20 cellular contexts compared by ENCODE assay signal in the genomic region with DNA sequence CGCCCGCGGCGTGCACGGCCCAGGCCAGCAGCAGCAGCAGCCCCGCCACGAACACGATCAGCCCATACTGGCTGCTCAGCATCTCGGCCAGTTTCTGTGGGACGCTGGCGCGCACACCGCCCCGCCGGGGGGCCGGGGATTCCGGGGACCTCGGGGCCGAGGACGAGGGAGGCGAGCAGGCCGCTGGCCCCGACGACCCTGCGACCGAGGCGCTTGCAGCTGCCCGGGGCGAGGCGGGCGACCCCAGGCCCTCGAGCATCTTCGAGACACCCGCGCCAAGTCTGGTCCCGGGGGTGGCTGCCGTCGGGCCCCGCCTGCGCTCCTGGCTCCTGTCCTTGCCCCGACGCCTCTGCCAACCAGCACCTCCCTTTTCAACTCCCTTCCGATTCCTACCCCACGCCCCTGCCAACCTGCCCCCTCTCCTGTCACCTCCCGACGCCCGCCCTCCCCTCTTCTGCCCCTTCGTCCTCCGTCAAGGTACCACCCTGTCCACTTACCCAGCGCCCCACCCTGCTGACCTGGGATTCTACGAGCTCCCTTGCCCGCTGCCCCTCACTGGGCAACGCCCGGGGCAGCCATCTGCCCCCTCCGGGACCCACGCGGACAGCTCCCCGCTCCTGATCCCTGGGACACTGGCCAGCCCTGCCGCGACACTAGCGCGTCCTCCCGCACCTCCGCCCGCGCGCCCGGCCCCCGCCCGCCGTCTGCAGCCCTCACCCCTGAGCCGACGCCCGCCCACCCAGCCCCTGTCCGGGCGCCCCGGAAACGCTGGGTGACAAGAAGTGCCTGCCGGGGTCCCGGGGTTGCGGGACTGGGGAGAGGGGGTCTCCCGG. TPM values are rescaled to one million over a fixed set of nuclear protein-coding genes. Genes with fewer than 3 reads are reported as not detected.
DNase-seq lines count a peak whose midpoint lies in the region; ATAC-seq and TF ChIP-seq lines count a peak whose summit lies in the region.
"Had no signal": no experiment of that assay in that cellular context is flagged by ENCODE, and none has a peak within 500 bp of the region (broad histone marks: within the 10 kb centered on the region; RNA-seq: fewer than 3 reads in every experiment).

A gene with protein sequence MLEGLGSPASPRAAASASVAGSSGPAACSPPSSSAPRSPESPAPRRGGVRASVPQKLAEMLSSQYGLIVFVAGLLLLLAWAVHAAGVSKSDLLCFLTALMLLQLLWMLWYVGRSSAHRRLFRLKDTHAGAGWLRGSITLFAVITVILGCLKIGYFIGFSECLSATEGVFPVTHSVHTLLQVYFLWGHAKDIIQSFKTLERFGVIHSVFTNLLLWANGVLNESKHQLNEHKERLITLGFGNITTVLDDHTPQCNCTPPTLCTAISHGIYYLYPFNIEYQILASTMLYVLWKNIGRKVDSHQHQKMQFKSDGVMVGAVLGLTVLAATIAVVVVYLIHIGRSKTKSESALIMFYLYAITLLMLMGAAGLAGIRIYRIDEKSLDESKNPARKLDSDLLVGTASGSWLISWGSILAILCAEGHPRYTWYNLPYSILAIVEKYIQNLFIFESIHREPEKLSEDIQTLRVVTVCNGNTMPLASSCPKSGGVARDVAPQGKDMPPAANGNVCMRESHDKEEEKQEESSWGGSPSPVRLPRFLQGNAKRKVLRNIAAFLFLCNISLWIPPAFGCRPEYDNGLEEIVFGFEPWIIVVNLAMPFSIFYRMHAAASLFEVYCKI (minus strand): TSS at position 324 of the 833 bp plus-strand sequence. CDS start 65 bp downstream, at position 259.

- H3K4me2 ChIP-seq in GM23338 (peak within 1 kb of the TSS; percentile 78), osteoblast (ENCODE audit: insufficient read depth, low read length) (no peak within 1 kb of the TSS)
- H3K4me2 ChIP-seq: PC-9 had no signal

- no CpG with 5 or more reads among the region's 82 CpGs for WGBS in iPS DF 6.9 (ENCODE audit: insufficient coverage, insufficient read length)
- 9 to 17% (median 11%) methylated on average over 49 to 82 of the region's 82 CpGs for WGBS in psoas muscle, 3 donors

- peaks cover 2% of the 10 kb centered on the region; the same call in 1 of the 3 replicates for H3K36me3 Mint-ChIP-seq in GM23338 (ENCODE audit: low read depth)

- no peak within 1 kb of the TSS for H3K27ac Mint-ChIP-seq in GM23338
- H3K27ac Mint-ChIP-seq: activated T-helper 1 cell treated with anti-CD3 and anti-CD28 coated beads, Interleukin-12 subunit alpha, Interleukin-12 subunit beta, Interleukin-2, Interleukin-4 antibody, amounts not matched to agents 30 ng/mL and 10 ng/mL and 1 ng/mL, durations not matched to agents 14 hours and 24 hours and 36 hours had no signal

- no peaks in the 10 kb centered on the region for H3F3A ChIP-seq in GM23338 (replicated peaks; ENCODE audit: low read depth)

- no peak for DNase-seq in GM23338 (ENCODE audit: low spot score)
- no peak for DNase-seq in WERI-Rb-1
- no peak for DNase-seq in iPS DF 6.9 (ENCODE audit: low read depth, low spot score)
- peak; percentile 54 for DNase-seq in osteoblast (ENCODE audit: insufficient read length, low spot score, missing footprints)
- no peak for DNase-seq in psoas muscle
- DNase-seq: activated CD8-positive, alpha-beta memory T cell treated with anti-CD3 and anti-CD28 coated beads for 24 hours; AML-193; amniotic stem cell; effector memory CD4-positive, alpha-beta T cell; heart left ventricle; left cardiac atrium; midbrain; ovary; PC-9; sigmoid colon had no signal

- H3K9me3 ChIP-seq in WERI-Rb-1 (ENCODE audit: severe bottlenecking) (no peaks in the 10 kb centered on the region), iPS DF 6.9 (ENCODE audit: control insufficient read depth, insufficient read depth, low read length) (no peaks in the 10 kb centered on the region), osteoblast (ENCODE audit: low read depth, low read length) (no peaks in the 10 kb centered on the region), psoas muscle (no peaks in the 10 kb centered on the region)
- H3K9me3 ChIP-seq: heart left ventricle, sigmoid colon, suprapubic skin had no signal

- H3K4me1 ChIP-seq in GM23338 (ENCODE audit: insufficient read depth) (0 out of 2 replicates have a peak, but pooled peaks cover 7% of the 10 kb centered on the region), iPS DF 6.9 (ENCODE audit: control insufficient read depth, insufficient read depth, low read length) (peaks cover 2% of the 10 kb centered on the region), osteoblast (ENCODE audit: insufficient read depth, low read length) (no peaks in the 10 kb centered on the region), psoas muscle (no peaks in the 10 kb centered on the region)
- H3K4me1 ChIP-seq: sigmoid colon had no signal

- peaks cover 82% of the 10 kb centered on the region for H3K27me3 ChIP-seq in GM23338 (ENCODE audit: insufficient read depth)
- H3K27me3 ChIP-seq in WERI-Rb-1 (ENCODE audit: insufficient read depth, low read depth, severe bottlenecking), result peaks cover 25% of the 10 kb centered on the region
- peaks cover 44% of the 10 kb centered on the region for H3K27me3 ChIP-seq in iPS DF 6.9 (ENCODE audit: control insufficient read depth, insufficient read depth, low read length)
- peaks cover 43% of the 10 kb centered on the region for H3K27me3 ChIP-seq in osteoblast (ENCODE audit: insufficient read depth, low read length)
- H3K27me3 ChIP-seq in psoas muscle (ENCODE audit: insufficient read depth in 3 of 3, low read length in 2 of 3), result peaks cover 3 to 64% (median 22%) of the 10 kb centered on the region in 3 donors
- H3K27me3 ChIP-seq: ovary had no signal

- peak within 1 kb of the TSS; percentile 49 for H3K4me3 ChIP-seq in GM23338
- H3K4me3 ChIP-seq in WERI-Rb-1 (ENCODE audit: low read depth, low read length), result peak within 1 kb of the TSS; percentile 18; the same call in 1 of the 2 replicates
- H3K4me3 ChIP-seq in iPS DF 6.9 (ENCODE audit: low read length), result peak within 1 kb of the TSS; percentile 17; the same call in 1 of the 2 replicates
- H3K4me3 ChIP-seq in osteoblast (ENCODE audit: insufficient read depth, low read length), result no peak within 1 kb of the TSS
- no peak within 1 kb of the TSS for H3K4me3 ChIP-seq in psoas muscle
- H3K4me3 ChIP-seq: heart left ventricle, ovary, PC-9, sigmoid colon, suprapubic skin had no signal

- no peak for ATAC-seq in GM23338
- no peak for ATAC-seq in HG03108 (IDR thresholded peaks at IDR 0.05; ENCODE audit: unreplicated experiment)
- no peak for ATAC-seq in psoas muscle
- no peak for ATAC-seq in HG02885 (IDR thresholded peaks at IDR 0.05; ENCODE audit: poor library complexity, unreplicated experiment)
- ATAC-seq: heart left ventricle, left cardiac atrium had no signal

- no peaks in the 10 kb centered on the region for H3K9me2 ChIP-seq in GM23338 (ENCODE audit: insufficient read depth)

- H3K27ac ChIP-seq in GM23338 (ENCODE audit: low read depth), result no peak within 1 kb of the TSS
- H3K27ac ChIP-seq in WERI-Rb-1, result no peak within 1 kb of the TSS
- H3K27ac ChIP-seq in iPS DF 6.9 (ENCODE audit: low read length), result no peak within 1 kb of the TSS
- H3K27ac ChIP-seq in osteoblast (ENCODE audit: low read depth, low read length), result no peak within 1 kb of the TSS
- H3K27ac ChIP-seq in psoas muscle, result no peak within 1 kb of the TSS
- H3K27ac ChIP-seq: heart left ventricle, ovary, PC-9, sigmoid colon, suprapubic skin had no signal

- H3K4me1 Mint-ChIP-seq in GM23338, result peaks cover 10% of the 10 kb centered on the region

- H2AFZ ChIP-seq in GM23338, result 0 out of 2 replicates have a peak within 1 kb of the TSS, but pooled peaks have one; percentile 23
- no peak within 1 kb of the TSS for H2AFZ ChIP-seq in osteoblast (ENCODE audit: low read length)
- H2AFZ ChIP-seq: PC-9 had no signal

- H4K20me1 ChIP-seq in GM23338 (replicated peaks; ENCODE audit: insufficient read depth) (no peaks in the 10 kb centered on the region), osteoblast (ENCODE audit: insufficient read depth, low read length) (no peaks in the 10 kb centered on the region)

- TF ChIP-seq CTCF in GM23338 (conservative IDR thresholded peaks at IDR 0.05; ENCODE audit: low read depth in 2 of 2) (no peak), WERI-Rb-1 (IDR thresholded peaks at IDR 0.05; ENCODE audit: low read depth, low read length) (no peak), osteoblast (IDR thresholded peaks at IDR 0.05; ENCODE audit: extremely low read depth, low read depth, low read length) (no peak), psoas muscle (IDR thresholded peaks at IDR 0.05) (no peak)

- peaks cover 6% of the 10 kb centered on the region; the same call in 2 of the 3 replicates for H3K9me3 Mint-ChIP-seq in GM23338
- H3K9me3 Mint-ChIP-seq: activated T-helper 1 cell treated with anti-CD3 and anti-CD28 coated beads, Interleukin-12 subunit alpha, Interleukin-12 subunit beta, Interleukin-2, Interleukin-4 antibody, amounts not matched to agents 30 ng/mL and 10 ng/mL and 1 ng/mL, durations not matched to agents 14 hours and 24 hours and 36 hours had no signal

- H3K27me3 Mint-ChIP-seq in GM23338 (ENCODE audit: insufficient read depth, low read depth, poor library complexity), result peaks cover 62% of the 10 kb centered on the region

- H3K36me3 ChIP-seq in GM23338 (ENCODE audit: insufficient read depth) (no peaks in the 10 kb centered on the region), WERI-Rb-1 (no peaks in the 10 kb centered on the region), iPS DF 6.9 (ENCODE audit: control insufficient read depth, insufficient read depth, low read length) (no peaks in the 10 kb centered on the region), osteoblast (ENCODE audit: insufficient read depth, low read length) (no peaks in the 10 kb centered on the region), psoas muscle (ENCODE audit: insufficient read depth in 1 of 2, low read depth in 1 of 2) (no peaks in the 10 kb centered on the region)
- H3K36me3 ChIP-seq: heart left ventricle, ovary, sigmoid colon, suprapubic skin had no signal

- H3K79me2 ChIP-seq in GM23338 (replicated peaks; ENCODE audit: insufficient read depth) (no peaks in the 10 kb centered on the region), osteoblast (ENCODE audit: insufficient read depth, low read length) (no peaks in the 10 kb centered on the region)

- intact Hi-C loops in psoas muscle (cut with DNase I), result no loop called here

- H3K4me3 Mint-ChIP-seq in GM23338, result peak within 1 kb of the TSS; percentile 68
- H3K4me3 Mint-ChIP-seq: activated T-helper 1 cell treated with anti-CD3 and anti-CD28 coated beads, Interleukin-12 subunit alpha, Interleukin-12 subunit beta, Interleukin-2, Interleukin-4 antibody, amounts not matched to agents 30 ng/mL and 10 ng/mL and 1 ng/mL, durations not matched to agents 14 hours and 24 hours and 36 hours had no signal

TF ChIP-seq in GM23338, 12 proteins besides CTCF, POLR2A, EP300 and RAD21 (continues in another document):
- TF ChIP-seq JUNB (IDR thresholded peaks at IDR 0.05; ENCODE audit: unreplicated experiment) (no peak), EZH2 (IDR thresholded peaks at IDR 0.05; ENCODE audit: low read depth, unreplicated experiment) (peak; percentile 45), EZH2phosphoT487 (IDR thresholded peaks at IDR 0.05; ENCODE audit: unreplicated experiment) (peak; percentile 44)

RNA-seq across cellular contexts. Expression of the gene that starts here (rescaled TPM):
- not detected in 2 replicates for total RNA-seq in GM23338 (2014; rRNA removed; shearing (Covaris generic))
- not detected in 2 replicates for polyA plus RNA-seq in GM23338 (2016; fragmentation: Nextera tagmentation; extraction: Ambion mirVana)
- total RNA-seq in osteoblast, result not detected in 2 replicates
- not detected for total RNA-seq in psoas muscle
- not detected for polyA plus RNA-seq in psoas muscle
- total RNA-seq: activated T-helper 1 cell treated with anti-CD3 and anti-CD28 coated beads, Interleukin-12 subunit alpha, Interleukin-12 subunit beta, Interleukin-2, Interleukin-4 antibody, amounts not matched to agents 30 ng/mL and 10 ng/mL and 1 ng/mL, durations not matched to agents 14 hours and 24 hours and 36 hours; heart left ventricle; left cardiac atrium; ovary; PC-9; sigmoid colon; T-helper 2 cell treated with Interferon-gamma antibody and Interleukin-4, amounts not matched to agents 100 ng/mL and 5 ng/mL, for 36 hours had no signal
- polyA plus RNA-seq: heart left ventricle, ovary, sigmoid colon had no signal

Comparison
In these comparisons a context has a peak if more than half of its experiments do, and no peak if none do; other contexts are left out.
1. Peak in DNase-seq in osteoblast; RNA of the gene not detected or under 1 TPM.
2. H3K4me3 ChIP-seq: peak in GM23338 (single experiment), WERI-Rb-1 (single experiment) and iPS DF 6.9 (single experiment); none in osteoblast (single experiment) and psoas muscle (single experiment).